ENCODE assay signal across 15 cellular contexts in genomic region chr1:31243451-31244286, GRCh38. TPM values are rescaled to one million over a fixed set of nuclear protein-coding genes. Genes with fewer than 3 reads are reported as not detected.
DNase-seq lines count a peak whose midpoint lies in the region; ATAC-seq and TF ChIP-seq lines count a peak whose summit lies in the region.
"Had no signal": no experiment of that assay in that cellular context is flagged by ENCODE, and none has a peak within 500 bp of the region (broad histone marks: within the 10 kb centered on the region; RNA-seq: fewer than 3 reads in every experiment).

No MANE protein-coding gene starts in this region.

- H3F3A ChIP-seq in GM23248 (ENCODE audit: insufficient read depth), result peaks cover 10% of the 10 kb centered on the region; the same call in 1 of the 2 replicates
- H3F3A ChIP-seq in neural progenitor cell (ENCODE audit: low read depth), result peaks cover 12% of the 10 kb centered on the region

- H3K36me3 ChIP-seq in GM23248 (ENCODE audit: low read depth), result no peaks in the 10 kb centered on the region
- no peaks in the 10 kb centered on the region for H3K36me3 ChIP-seq in neural progenitor cell
- no peaks in the 10 kb centered on the region for H3K36me3 ChIP-seq in Karpas-422 (ENCODE audit: insufficient read depth, low read length)
- H3K36me3 ChIP-seq: ascending aorta, BLaER1 had no signal

- in situ Hi-C loops in GM23248 (cut with MboI), result no loop called here

- TF ChIP-seq CTCF in chondrocyte (IDR thresholded peaks at IDR 0.05) (no peak), neural progenitor cell (IDR thresholded peaks at IDR 0.05) (no peak), foreskin fibroblast (IDR thresholded peaks at IDR 0.05; ENCODE audit: low read depth, low read length) (no peak)

- H3K4me2 ChIP-seq in GM23248 (ENCODE audit: unreplicated experiment), result peak overlapping the region; percentile 9
- no peak overlapping the region for H3K4me2 ChIP-seq in neural progenitor cell
- no peak overlapping the region for H3K4me2 ChIP-seq in Karpas-422 (ENCODE audit: low read depth, low read length, poor library complexity, severe bottlenecking)
- H3K4me2 ChIP-seq: BLaER1, SK-N-SH had no signal

- H3K9me3 ChIP-seq in GM23248 (ENCODE audit: low read depth) (no peaks in the 10 kb centered on the region), neural progenitor cell (ENCODE audit: low read depth) (no peaks in the 10 kb centered on the region), Karpas-422 (ENCODE audit: low read length) (no peaks in the 10 kb centered on the region)
- H3K9me3 ChIP-seq: ascending aorta, BLaER1, SK-N-SH, testis had no signal

- no peaks in the 10 kb centered on the region for H4K20me1 ChIP-seq in GM23248 (ENCODE audit: insufficient read depth)
- H4K20me1 ChIP-seq in neural progenitor cell (ENCODE audit: low read depth), result peaks cover 1% of the 10 kb centered on the region
- no peaks in the 10 kb centered on the region for H4K20me1 ChIP-seq in Karpas-422 (ENCODE audit: insufficient read depth, low read depth, low read length)

- ATAC-seq in stimulated activated effector memory CD8-positive, alpha-beta T cell treated with anti-CD3 and anti-CD28 coated beads, Interleukin-12 subunit alpha, Interleukin-12 subunit beta, amount 100 ng/mL, for 72 hours, result no peak
- ATAC-seq: activated CD8-positive, alpha-beta T cell treated with anti-CD3 and anti-CD28 coated beads, Interleukin-2, amount 10 ng/mL, durations not matched to agents 7 days and 5 days had no signal

- H3K9me3 Mint-ChIP-seq in chondrocyte (ENCODE audit: low read depth), result no peaks in the 10 kb centered on the region
- no peaks in the 10 kb centered on the region for H3K9me3 Mint-ChIP-seq in neural progenitor cell
- no peaks in the 10 kb centered on the region for H3K9me3 Mint-ChIP-seq in stimulated activated effector memory CD8-positive, alpha-beta T cell treated with anti-CD3 and anti-CD28 coated beads, Interleukin-12 subunit alpha, Interleukin-12 subunit beta, amount 100 ng/mL, for 72 hours

- DNase-seq in GM23248 (peak; percentile 23), NCI-H146 treated with DMSO at 0.1 percent for 48 hours (lab: John Stamatoyannopoulos, UW; ENCODE audit: unreplicated experiment) (peak; percentile 14), chondrocyte (ENCODE audit: low spot score) (peak; percentile 14), neural progenitor cell (ENCODE audit: low spot score) (no peak), foreskin fibroblast (no peak), COLO829 (ENCODE audit: low spot score) (no peak), Karpas-422 (no peak)
- no peak for DNase-seq in stimulated activated effector memory CD8-positive, alpha-beta T cell treated with anti-CD3 and anti-CD28 coated beads, Interleukin-12 subunit alpha, Interleukin-12 subunit beta, amount 100 ng/mL, for 72 hours (ENCODE audit: low spot score in 2 of 2)
- DNase-seq: activated CD8-positive, alpha-beta T cell treated with anti-CD3 and anti-CD28 coated beads, Interleukin-2, amount 10 ng/mL, durations not matched to agents 7 days and 5 days; activated effector memory CD4-positive, alpha-beta T cell treated with anti-CD3 and anti-CD28 coated beads, Interleukin-2, amount 50 U/mL, for 16 hours; NCI-H187; SK-N-SH; testis had no signal

- H3K4me1 Mint-ChIP-seq in chondrocyte (ENCODE audit: low read depth) (peaks cover 11% of the 10 kb centered on the region), neural progenitor cell (peaks cover 34% of the 10 kb centered on the region)
- H3K4me1 Mint-ChIP-seq in stimulated activated effector memory CD8-positive, alpha-beta T cell treated with anti-CD3 and anti-CD28 coated beads, Interleukin-12 subunit alpha, Interleukin-12 subunit beta, amount 100 ng/mL, for 72 hours, result peaks cover 5% of the 10 kb centered on the region

- no peaks in the 10 kb centered on the region for H3K9me2 ChIP-seq in GM23248 (ENCODE audit: insufficient read depth)
- H3K9me2 ChIP-seq in Karpas-422 (replicated peaks; ENCODE audit: insufficient read depth, low read length), result no peaks in the 10 kb centered on the region
- H3K9me2 ChIP-seq: SK-N-SH had no signal

- H3K4me3 Mint-ChIP-seq in chondrocyte (ENCODE audit: unreplicated experiment) (no peak overlapping the region), neural progenitor cell (peak overlapping the region; percentile 7)
- H3K4me3 Mint-ChIP-seq in stimulated activated effector memory CD8-positive, alpha-beta T cell treated with anti-CD3 and anti-CD28 coated beads, Interleukin-12 subunit alpha, Interleukin-12 subunit beta, amount 100 ng/mL, for 72 hours, result no peak overlapping the region
- H3K4me3 Mint-ChIP-seq: activated CD8-positive, alpha-beta T cell treated with anti-CD3 and anti-CD28 coated beads, Interleukin-2, amount 10 ng/mL, durations not matched to agents 7 days and 5 days had no signal

- H3K27ac Mint-ChIP-seq in chondrocyte (ENCODE audit: unreplicated experiment), result no peak overlapping the region
- peak overlapping the region; percentile 16 for H3K27ac Mint-ChIP-seq in neural progenitor cell
- H3K27ac Mint-ChIP-seq in stimulated activated effector memory CD8-positive, alpha-beta T cell treated with anti-CD3 and anti-CD28 coated beads, Interleukin-12 subunit alpha, Interleukin-12 subunit beta, amount 100 ng/mL, for 72 hours, result no peak overlapping the region
- H3K27ac Mint-ChIP-seq: activated CD8-positive, alpha-beta T cell treated with anti-CD3 and anti-CD28 coated beads, Interleukin-2, amount 10 ng/mL, durations not matched to agents 7 days and 5 days had no signal

- H3K4me3 ChIP-seq in GM23248 (no peak overlapping the region), neural progenitor cell (no peak overlapping the region), foreskin fibroblast (ENCODE audit: low read depth in 1 of 2, low read length in 2 of 2) (no peak overlapping the region), Karpas-422 (ENCODE audit: low read length) (no peak overlapping the region)
- H3K4me3 ChIP-seq: ascending aorta, BLaER1, testis had no signal

- H3K9ac ChIP-seq in GM23248 (no peak overlapping the region), neural progenitor cell (no peak overlapping the region), Karpas-422 (ENCODE audit: low read length) (no peak overlapping the region)
- H3K9ac ChIP-seq: BLaER1, SK-N-SH had no signal

- H3K79me2 ChIP-seq in GM23248 (ENCODE audit: insufficient read depth) (no peaks in the 10 kb centered on the region), neural progenitor cell (ENCODE audit: low read depth) (no peaks in the 10 kb centered on the region), Karpas-422 (ENCODE audit: low read length) (no peaks in the 10 kb centered on the region)

- 59 to 65% methylated on average over 11 of the region's 11 CpGs for WGBS in GM23248 (ENCODE audit: low coverage in 1 of 2, low lambda C conversion rate in 2 of 2, missing lambda C conversion rate in 2 of 2), 2 experiments

- H2AFZ ChIP-seq in GM23248 (no peak overlapping the region), neural progenitor cell (replicated peaks) (no peak overlapping the region), Karpas-422 (ENCODE audit: low read length) (no peak overlapping the region)

- H3K36me3 Mint-ChIP-seq in chondrocyte (ENCODE audit: low read depth) (no peaks in the 10 kb centered on the region), neural progenitor cell (no peaks in the 10 kb centered on the region)
- H3K36me3 Mint-ChIP-seq in stimulated activated effector memory CD8-positive, alpha-beta T cell treated with anti-CD3 and anti-CD28 coated beads, Interleukin-12 subunit alpha, Interleukin-12 subunit beta, amount 100 ng/mL, for 72 hours, result peaks cover 3% of the 10 kb centered on the region

- H3K27me3 Mint-ChIP-seq in chondrocyte (ENCODE audit: low read depth) (peaks cover 11% of the 10 kb centered on the region), neural progenitor cell (ENCODE audit: insufficient read depth, low read depth) (peaks cover 11% of the 10 kb centered on the region)

- H3K27me3 ChIP-seq in GM23248 (replicated peaks; ENCODE audit: insufficient read depth) (peaks cover 21% of the 10 kb centered on the region; the same call in 1 of the 2 replicates), neural progenitor cell (peaks cover 27% of the 10 kb centered on the region), Karpas-422 (ENCODE audit: low read length) (no peaks in the 10 kb centered on the region)
- H3K27me3 ChIP-seq: ascending aorta, testis had no signal

- H3K27ac ChIP-seq in GM23248, result no peak overlapping the region
- H3K27ac ChIP-seq in neural progenitor cell, result no peak overlapping the region
- H3K27ac ChIP-seq in Karpas-422 (ENCODE audit: low read length), result no peak overlapping the region
- H3K27ac ChIP-seq: ascending aorta, BLaER1, testis had no signal

- peaks cover 7% of the 10 kb centered on the region; the same call in 1 of the 2 replicates for H3K4me1 ChIP-seq in GM23248 (ENCODE audit: insufficient read depth)
- H3K4me1 ChIP-seq in neural progenitor cell, result peaks cover 11% of the 10 kb centered on the region
- H3K4me1 ChIP-seq in Karpas-422 (ENCODE audit: low read length), result peaks cover 4% of the 10 kb centered on the region

RNA-seq across cellular contexts. Expression of gene NKAIN1, which starts 4.0 kb away (rescaled TPM):
- total RNA-seq in GM23248 (2014; rRNA removed; shearing (Covaris generic)), result 0.11 TPM in 1 of 2 replicates, not detected in the other
- polyA plus RNA-seq in GM23248 (2016; fragmentation: Nextera tagmentation; extraction: Ambion mirVana), result not detected in 2 replicates
- total RNA-seq in chondrocyte, result 2.9 to 3.8 TPM (median 3.5 TPM) in 3 replicates
- total RNA-seq in neural progenitor cell (ENCODE audit: low replicate concordance), result 14.5 and 24.0 TPM in 2 replicates
- total RNA-seq in Karpas-422 (2014; rRNA removed; shearing (Covaris generic); ENCODE audit: low replicate concordance), result not detected in 2 replicates
- total RNA-seq: ascending aorta had no signal

RNA-seq across cellular contexts. Expression of gene SNRNP40, which starts 52.9 kb away (rescaled TPM):
- total RNA-seq in GM23248 (2014; rRNA removed; shearing (Covaris generic)), result 38.7 and 57.6 TPM in 2 replicates
- polyA plus RNA-seq in GM23248 (2016; fragmentation: Nextera tagmentation; extraction: Ambion mirVana), result 51.5 and 51.9 TPM in 2 replicates
- total RNA-seq in chondrocyte (32.3 to 39.0 TPM (median 34.3 TPM) in 3 replicates), neural progenitor cell (ENCODE audit: low replicate concordance) (163 and 179 TPM in 2 replicates)
- 106 and 116 TPM in 2 replicates for total RNA-seq in Karpas-422 (2014; rRNA removed; shearing (Covaris generic); ENCODE audit: low replicate concordance)

RNA-seq across cellular contexts. Expression of gene ZCCHC17, which starts 53.2 kb away (rescaled TPM):
- total RNA-seq in GM23248 (2014; rRNA removed; shearing (Covaris generic)), result 32.2 and 34.8 TPM in 2 replicates
- 65.6 and 66.8 TPM in 2 replicates for polyA plus RNA-seq in GM23248 (2016; fragmentation: Nextera tagmentation; extraction: Ambion mirVana)
- total RNA-seq in chondrocyte (31.1 to 34.6 TPM (median 34.5 TPM) in 3 replicates), neural progenitor cell (ENCODE audit: low replicate concordance) (51.1 and 55.0 TPM in 2 replicates)
- total RNA-seq in Karpas-422 (2014; rRNA removed; shearing (Covaris generic); ENCODE audit: low replicate concordance), result 18.5 and 19.3 TPM in 2 replicates

Comparison
In these comparisons a context has a peak if more than half of its experiments do, and no peak if none do; other contexts are left out.
1. DNase-seq: peak in GM23248 (single experiment), NCI-H146 treated with DMSO at 0.1 percent for 48 hours (single experiment) and chondrocyte (single experiment); none in neural progenitor cell (single experiment), stimulated activated effector memory CD8-positive, alpha-beta T cell treated with anti-CD3 and anti-CD28 coated beads, Interleukin-12 subunit alpha, Interleukin-12 subunit beta, amount 100 ng/mL, for 72 hours (0 of 2), foreskin fibroblast (0 of 2), COLO829 (single experiment) and Karpas-422 (single experiment).